In the genomic region with DNA sequence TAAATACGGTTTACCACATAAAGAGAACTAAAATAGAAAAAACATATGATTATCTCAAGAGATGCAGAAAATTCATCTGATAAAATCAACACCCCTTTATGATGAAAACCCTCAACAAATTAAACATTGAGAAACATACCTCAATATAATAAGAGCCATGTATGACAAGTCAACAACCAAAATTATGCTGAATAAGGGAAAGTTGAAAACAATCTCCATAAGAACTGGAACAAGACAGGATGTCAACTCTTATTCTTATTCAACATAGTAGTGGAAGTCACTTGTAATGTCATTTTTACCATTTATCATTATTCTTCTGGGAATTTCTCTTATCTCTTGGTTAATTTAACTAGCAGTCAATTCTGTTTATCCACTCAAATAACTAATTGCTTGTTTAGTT, we compare ENCODE assay signal across 26 cellular contexts.
"Had no signal": no experiment of that assay in that cellular context is flagged by ENCODE, and none has a peak within 500 bp of the region (broad histone marks: within the 10 kb centered on the region; RNA-seq: fewer than 3 reads in every experiment).

No MANE protein-coding gene starts in this region.

- H3K9me3 ChIP-seq: colonic mucosa, gastrocnemius medialis, lower lobe of right lung, mucosa of descending colon had no signal

- DNase-seq: colonic mucosa; cortex of kidney; effector CD8-positive, alpha-beta T cell; effector memory CD8-positive, alpha-beta T cell; endodermal cell; erythroblast; esophagus squamous epithelium; foreskin fibroblast; foreskin melanocyte; gastrocnemius medialis; glutamatergic neuron; head of caudate nucleus; heart right ventricle; hippocampal formation; left cardiac atrium; left lung; left ventricle myocardium superior; lower lobe of right lung; mesenchymal stem cell; mucosa of descending colon; naive B cell had no signal

- H3K4me1 ChIP-seq: colonic mucosa, esophagus squamous epithelium, gastrocnemius medialis, heart right ventricle, left lung, lower lobe of right lung had no signal

- FAIRE-seq: endometrium, islet of Langerhans, keratinocyte had no signal

- ATAC-seq: effector memory CD8-positive, alpha-beta T cell; esophagus mucosa; gastrocnemius medialis; heart right ventricle; left cardiac atrium; left lung; left ventricle myocardium superior; lower lobe of right lung; mucosa of descending colon had no signal

- H3K27ac ChIP-seq: colonic mucosa, epithelial cell of prostate, esophagus squamous epithelium, gastrocnemius medialis, heart right ventricle, left lung, lower lobe of right lung had no signal

- H3K36me3 ChIP-seq: colonic mucosa, esophagus squamous epithelium, gastrocnemius medialis, heart right ventricle, left lung, lower lobe of right lung had no signal

- H3K4me3 ChIP-seq: colonic mucosa, esophagus squamous epithelium, gastrocnemius medialis, heart right ventricle, left lung, lower lobe of right lung, mucosa of descending colon had no signal

- H3K27me3 ChIP-seq: colonic mucosa, esophagus squamous epithelium, gastrocnemius medialis, heart right ventricle, left lung had no signal
